13 cellular contexts compared by ENCODE assay signal in the genomic region with DNA sequence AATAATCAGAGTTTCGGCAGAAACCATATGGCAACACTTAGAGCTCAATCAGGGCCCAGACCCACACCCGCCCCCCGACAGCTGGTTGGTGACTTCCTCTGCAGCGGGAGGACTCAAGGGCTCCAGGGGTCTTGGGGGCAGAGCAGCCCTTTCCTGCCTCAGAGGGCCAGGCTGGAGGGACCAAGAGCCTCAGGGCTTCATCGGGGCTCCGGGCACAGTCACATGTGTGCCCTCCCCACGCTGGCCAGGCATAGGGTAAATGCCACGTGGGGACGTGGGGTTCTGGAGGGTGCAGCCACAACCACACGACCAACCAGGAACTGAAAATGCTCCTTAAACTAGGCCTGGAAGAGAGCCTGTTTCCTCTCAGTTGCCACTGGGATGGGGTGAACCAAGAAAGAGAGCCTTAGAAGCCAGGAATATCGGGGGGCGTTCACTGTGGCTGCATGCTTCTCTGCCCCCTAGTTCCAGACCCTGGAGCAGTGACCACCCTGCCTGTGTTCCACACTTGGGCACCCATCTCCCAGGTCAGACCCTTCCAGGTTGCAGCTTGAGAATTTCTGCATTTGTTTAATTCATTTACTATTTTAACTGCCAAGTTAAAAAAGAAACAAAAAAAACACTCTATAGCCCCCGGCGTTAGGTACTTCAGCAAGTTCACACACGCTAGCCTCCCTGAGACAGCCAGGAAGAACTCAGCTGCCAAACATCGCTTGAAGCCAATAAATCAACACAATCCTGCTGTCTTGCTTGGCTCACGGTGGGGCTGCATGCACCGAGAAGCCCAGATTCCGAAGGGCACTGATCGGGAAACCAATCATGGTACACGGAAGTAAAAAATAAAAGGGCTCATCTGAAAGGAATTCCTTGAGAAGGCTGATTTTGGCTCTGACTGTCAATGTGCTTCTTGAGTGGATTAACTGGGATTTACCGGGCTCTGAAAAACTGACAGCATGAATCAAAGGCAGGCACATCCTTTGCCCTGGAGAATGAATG. TPM values are rescaled to one million over a fixed set of nuclear protein-coding genes. Genes with fewer than 3 reads are reported as not detected.
A peak's percentile ranks its signal among the peaks of the same experiment; 100 is the strongest.
DNase-seq lines count a peak whose midpoint lies in the region; ATAC-seq, FAIRE-seq and TF ChIP-seq lines count a peak whose summit lies in the region.
"Had no signal": no experiment of that assay in that cellular context is flagged by ENCODE, and none has a peak within 500 bp of the region (broad histone marks: within the 10 kb centered on the region; RNA-seq: fewer than 3 reads in every experiment).

No MANE protein-coding gene starts in this region.

- peaks cover 3% of the 10 kb centered on the region for H3K27me3 Mint-ChIP-seq in neural crest cell (ENCODE audit: low read depth)
- peaks cover 11% of the 10 kb centered on the region for H3K27me3 Mint-ChIP-seq in activated CD8-positive, alpha-beta T cell treated with anti-CD3 and anti-CD28 coated beads, Interleukin-2, amount 10 ng/mL, durations not matched to agents 7 days and 5 days (ENCODE audit: low read depth)
- no peaks in the 10 kb centered on the region for H3K27me3 Mint-ChIP-seq in activated naive CD8-positive, alpha-beta T cell treated with anti-CD3 and anti-CD28 coated beads for 36 hours
- H3K27me3 Mint-ChIP-seq: activated CD8-positive, alpha-beta T cell treated with anti-CD3 and anti-CD28 coated beads for 36 hours had no signal

- peak; percentile 33 for DNase-seq in Caki2 (ENCODE audit: low read depth)
- peak; percentile 72 for DNase-seq in NCI-H1694 treated with DMSO at 0.1 percent for 48 hours (lab: John Stamatoyannopoulos, UW)
- DNase-seq in bronchial epithelial cell (ENCODE audit: low read depth), result peak; percentile 93
- no peak for DNase-seq in neural crest cell (ENCODE audit: low read depth, low spot score)
- no peak for DNase-seq in activated CD8-positive, alpha-beta T cell treated with anti-CD3 and anti-CD28 coated beads, Interleukin-2, amount 10 ng/mL, durations not matched to agents 7 days and 5 days
- no peak for DNase-seq in activated naive CD8-positive, alpha-beta T cell treated with anti-CD3 and anti-CD28 coated beads for 36 hours
- no peak for DNase-seq in HT-29 (ENCODE audit: low spot score)
- no peak for DNase-seq in GM19240 (ENCODE audit: insufficient read length, low spot score)
- DNase-seq: activated CD8-positive, alpha-beta T cell treated with anti-CD3 and anti-CD28 coated beads for 36 hours; activated naive CD8-positive, alpha-beta T cell treated with anti-CD3 and anti-CD28 coated beads, Interleukin-2, amount 10 ng/mL, durations not matched to agents 7 days and 5 days; stimulated activated naive CD4-positive, alpha-beta T cell treated with Interleukin-2 at 50 U/mL for 16 hours had no signal

- no peak overlapping the region for H3K4me3 ChIP-seq in bronchial epithelial cell (ENCODE audit: low read depth, low read length)

- no peak for FAIRE-seq in bronchial epithelial cell (lab: Jason Lieb, UNC)
- FAIRE-seq: endometrium had no signal

- H3K36me3 Mint-ChIP-seq in neural crest cell (ENCODE audit: low read depth), result peaks cover 4% of the 10 kb centered on the region
- H3K36me3 Mint-ChIP-seq in activated CD8-positive, alpha-beta T cell treated with anti-CD3 and anti-CD28 coated beads, Interleukin-2, amount 10 ng/mL, durations not matched to agents 7 days and 5 days (ENCODE audit: low read depth), result no peaks in the 10 kb centered on the region
- H3K36me3 Mint-ChIP-seq in activated naive CD8-positive, alpha-beta T cell treated with anti-CD3 and anti-CD28 coated beads for 36 hours, result no peaks in the 10 kb centered on the region

- no peak overlapping the region for H3K4me3 Mint-ChIP-seq in neural crest cell
- H3K4me3 Mint-ChIP-seq in activated CD8-positive, alpha-beta T cell treated with anti-CD3 and anti-CD28 coated beads, Interleukin-2, amount 10 ng/mL, durations not matched to agents 7 days and 5 days, result no peak overlapping the region
- H3K4me3 Mint-ChIP-seq in activated naive CD8-positive, alpha-beta T cell treated with anti-CD3 and anti-CD28 coated beads for 36 hours, result no peak overlapping the region
- H3K4me3 Mint-ChIP-seq: activated CD8-positive, alpha-beta T cell treated with anti-CD3 and anti-CD28 coated beads for 36 hours; activated naive CD8-positive, alpha-beta T cell treated with anti-CD3 and anti-CD28 coated beads, Interleukin-2, amount 10 ng/mL, durations not matched to agents 7 days and 5 days; natural killer cell treated with Interleukin-12 subunit alpha and Interleukin-12 subunit beta and Interleukin-15 and Interleukin-18, amount 100 ng/mL, for 72 hours had no signal

- peaks cover 4% of the 10 kb centered on the region for H3K9me3 Mint-ChIP-seq in neural crest cell
- peaks cover 5% of the 10 kb centered on the region for H3K9me3 Mint-ChIP-seq in activated CD8-positive, alpha-beta T cell treated with anti-CD3 and anti-CD28 coated beads, Interleukin-2, amount 10 ng/mL, durations not matched to agents 7 days and 5 days (ENCODE audit: insufficient read depth)
- peaks cover 4% of the 10 kb centered on the region for H3K9me3 Mint-ChIP-seq in activated naive CD8-positive, alpha-beta T cell treated with anti-CD3 and anti-CD28 coated beads for 36 hours

- H3K27me3 ChIP-seq in bronchial epithelial cell (ENCODE audit: control insufficient read depth, insufficient read depth, low read length), result peaks cover 3% of the 10 kb centered on the region

- H3K27ac Mint-ChIP-seq in neural crest cell (ENCODE audit: unreplicated experiment), result peak overlapping the region; percentile 81
- H3K27ac Mint-ChIP-seq in activated CD8-positive, alpha-beta T cell treated with anti-CD3 and anti-CD28 coated beads, Interleukin-2, amount 10 ng/mL, durations not matched to agents 7 days and 5 days, result no peak overlapping the region
- H3K27ac Mint-ChIP-seq in activated naive CD8-positive, alpha-beta T cell treated with anti-CD3 and anti-CD28 coated beads for 36 hours, result no peak overlapping the region
- H3K27ac Mint-ChIP-seq: activated CD8-positive, alpha-beta T cell treated with anti-CD3 and anti-CD28 coated beads for 36 hours; activated naive CD8-positive, alpha-beta T cell treated with anti-CD3 and anti-CD28 coated beads, Interleukin-2, amount 10 ng/mL, durations not matched to agents 7 days and 5 days; natural killer cell treated with Interleukin-12 subunit alpha and Interleukin-12 subunit beta and Interleukin-15 and Interleukin-18, amount 100 ng/mL, for 72 hours had no signal

- POLR2A ChIA-PET in activated CD8-positive, alpha-beta T cell treated with anti-CD3 and anti-CD28 coated beads, Interleukin-2, amount 10 ng/mL, durations not matched to agents 7 days and 5 days (lab: Charles Lee), result no interaction called here

- H3K4me1 Mint-ChIP-seq in neural crest cell, result peaks cover 66% of the 10 kb centered on the region
- no peaks in the 10 kb centered on the region for H3K4me1 Mint-ChIP-seq in activated CD8-positive, alpha-beta T cell treated with anti-CD3 and anti-CD28 coated beads, Interleukin-2, amount 10 ng/mL, durations not matched to agents 7 days and 5 days (ENCODE audit: low read depth)
- no peaks in the 10 kb centered on the region for H3K4me1 Mint-ChIP-seq in activated naive CD8-positive, alpha-beta T cell treated with anti-CD3 and anti-CD28 coated beads for 36 hours
- H3K4me1 Mint-ChIP-seq: activated naive CD8-positive, alpha-beta T cell treated with anti-CD3 and anti-CD28 coated beads, Interleukin-2, amount 10 ng/mL, durations not matched to agents 7 days and 5 days had no signal

- in situ Hi-C loops in Caki2 (cut with HindIII; ENCODE audit: low pct_unique_long_range_greater_than_20kb, low sequenced_read_pairs), result no loop called here

- CTCF ChIA-PET in activated CD8-positive, alpha-beta T cell treated with anti-CD3 and anti-CD28 coated beads, Interleukin-2, amount 10 ng/mL, durations not matched to agents 7 days and 5 days (lab: Charles Lee), result interaction anchor here (1.0 kb wide), 1 partner anchor 8 kb away, joined by 3 read pairs; no protein-coding TSS in a partner anchor

- ATAC-seq in activated CD8-positive, alpha-beta T cell treated with anti-CD3 and anti-CD28 coated beads, Interleukin-2, amount 10 ng/mL, durations not matched to agents 7 days and 5 days, result no peak
- ATAC-seq: activated CD8-positive, alpha-beta T cell treated with anti-CD3 and anti-CD28 coated beads for 36 hours; natural killer cell treated with Interleukin-12 subunit alpha and Interleukin-12 subunit beta and Interleukin-15 and Interleukin-18, amount 100 ng/mL, for 72 hours had no signal

- TF ChIP-seq CTCF in bronchial epithelial cell (IDR thresholded peaks at IDR 0.05; ENCODE audit: insufficient read depth, low read length, severe bottlenecking) (no peak), neural crest cell (conservative IDR thresholded peaks at IDR 0.05) (no peak)

- H3K36me3 ChIP-seq in bronchial epithelial cell (ENCODE audit: control insufficient read depth, insufficient read depth, low read length), result no peaks in the 10 kb centered on the region

RNA-seq across cellular contexts. Expression of gene PHYKPL, which starts 56.1 kb away (rescaled TPM):
- 31.0 and 34.8 TPM in 2 replicates for total RNA-seq in Caki2 (2014; rRNA removed; shearing (Covaris generic); ENCODE audit: low replicate concordance)
- 29.2 and 40.6 TPM in 2 replicates for total RNA-seq in bronchial epithelial cell
- total RNA-seq in neural crest cell, result 53.9 and 55.7 TPM in 2 replicates
- 100 to 1,000 TPM; 125 to 126 TPM for total RNA-seq in activated CD8-positive, alpha-beta T cell treated with anti-CD3 and anti-CD28 coated beads, Interleukin-2, amount 10 ng/mL, durations not matched to agents 7 days and 5 days
- 10 to 100 TPM; 47.4 to 54.8 TPM for total RNA-seq in activated naive CD8-positive, alpha-beta T cell treated with anti-CD3 and anti-CD28 coated beads for 36 hours
- 46.0 and 59.0 TPM in 2 replicates for total RNA-seq in HT-29 (2014; rRNA removed; shearing (Covaris generic))

Comparison
In these comparisons a context has a peak if more than half of its experiments do, and no peak if none do; other contexts are left out.
1. DNase-seq: peak in Caki2 (single experiment), NCI-H1694 treated with DMSO at 0.1 percent for 48 hours (single experiment) and bronchial epithelial cell (single experiment); none in neural crest cell (single experiment), activated CD8-positive, alpha-beta T cell treated with anti-CD3 and anti-CD28 coated beads, Interleukin-2, amount 10 ng/mL, durations not matched to agents 7 days and 5 days (single experiment), activated naive CD8-positive, alpha-beta T cell treated with anti-CD3 and anti-CD28 coated beads for 36 hours (single experiment), HT-29 (single experiment) and GM19240 (single experiment).